In the genomic region with DNA sequence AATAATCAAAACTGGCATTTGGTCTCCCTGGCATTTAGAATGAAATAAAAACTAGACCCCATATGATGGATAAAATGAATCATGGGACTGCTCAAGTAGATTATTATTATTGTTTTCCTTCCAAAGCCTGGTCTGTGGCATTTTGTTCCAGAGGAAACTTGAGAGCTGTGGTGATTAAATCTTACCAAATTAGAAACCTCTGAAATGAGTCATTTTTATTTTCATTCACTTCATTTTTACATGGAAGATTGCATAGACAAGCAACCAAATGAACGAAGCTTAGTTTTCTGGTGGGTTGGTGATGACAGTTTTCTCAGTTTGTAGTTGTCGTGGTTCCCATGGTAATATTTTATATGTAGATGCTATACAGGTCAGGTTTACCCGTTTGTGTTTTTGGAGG, we compare ENCODE assay signal across 13 cellular contexts. TPM values are rescaled to one million over a fixed set of nuclear protein-coding genes. Genes with fewer than 3 reads are reported as not detected.
DNase-seq lines count a peak whose midpoint lies in the region; ATAC-seq and TF ChIP-seq lines count a peak whose summit lies in the region.
"Had no signal": no experiment of that assay in that cellular context is flagged by ENCODE, and none has a peak within 500 bp of the region (broad histone marks: within the 10 kb centered on the region; RNA-seq: fewer than 3 reads in every experiment).

No MANE protein-coding gene starts in this region.

- TF ChIP-seq CTCF in natural killer cell (IDR thresholded peaks at IDR 0.05), result no peak
- TF ChIP-seq CTCF in esophagus muscularis mucosa (IDR thresholded peaks at IDR 0.05), result no peak

- no peak for TF ChIP-seq POLR2A in esophagus muscularis mucosa (IDR thresholded peaks at IDR 0.05; ENCODE audit: low read depth)

- H3K27ac ChIP-seq in aorta (ENCODE audit: low read depth in 1 of 2, low read length in 2 of 2) (peak overlapping the region in 1 of 2 donors; percentile 67), esophagus muscularis mucosa (replicated peaks in 1 of 4) (no peak overlapping the region)
- H3K27ac ChIP-seq: SJCRH30, tibial nerve had no signal

- CTCF ChIA-PET in activated CD4-positive, alpha-beta T cell treated with anti-CD3 and anti-CD28 coated beads, Interleukin-2, amount 10 ng/mL, durations not matched to agents 7 days and 5 days (lab: Charles Lee), result interaction anchor here (0.7 kb wide), 1 partner anchor 14 kb away, joined by 3 read pairs; no protein-coding TSS in a partner anchor

- H3K4me3 Mint-ChIP-seq in natural killer cell treated with Interleukin-12 subunit alpha and Interleukin-12 subunit beta and Interleukin-15 and Interleukin-18, amount 100 ng/mL, for 72 hours, result peak overlapping the region; percentile 48
- no peak overlapping the region for H3K4me3 Mint-ChIP-seq in natural killer cell
- H3K4me3 Mint-ChIP-seq in activated CD4-positive, alpha-beta T cell treated with anti-CD3 and anti-CD28 coated beads, Interleukin-2, amount 10 ng/mL, durations not matched to agents 7 days and 5 days, result no peak overlapping the region
- H3K4me3 Mint-ChIP-seq: CD14-positive monocyte had no signal

- no peak overlapping the region for H3K4me3 ChIP-seq in aorta (ENCODE audit: low read length in 2 of 2)
- no peak overlapping the region for H3K4me3 ChIP-seq in esophagus muscularis mucosa
- H3K4me3 ChIP-seq: SJCRH30, tibial nerve had no signal

- peak overlapping the region; percentile 60 to 89 for H3K27ac Mint-ChIP-seq in natural killer cell treated with Interleukin-12 subunit alpha and Interleukin-12 subunit beta and Interleukin-15 and Interleukin-18, amount 100 ng/mL, for 72 hours
- H3K27ac Mint-ChIP-seq in natural killer cell, result peak overlapping the region in 1 of 2 donors; percentile 23
- no peak overlapping the region for H3K27ac Mint-ChIP-seq in activated CD4-positive, alpha-beta T cell treated with anti-CD3 and anti-CD28 coated beads, Interleukin-2, amount 10 ng/mL, durations not matched to agents 7 days and 5 days
- H3K27ac Mint-ChIP-seq: CD14-positive monocyte had no signal

- H3K4me1 Mint-ChIP-seq in natural killer cell treated with Interleukin-12 subunit alpha and Interleukin-12 subunit beta and Interleukin-15 and Interleukin-18, amount 100 ng/mL, for 72 hours (ENCODE audit: low read depth in 2 of 2), result peaks cover 53 to 60% of the 10 kb centered on the region in 2 donors
- H3K4me1 Mint-ChIP-seq in natural killer cell, result peaks cover 36 to 56% of the 10 kb centered on the region in 2 donors
- H3K4me1 Mint-ChIP-seq in activated CD4-positive, alpha-beta T cell treated with anti-CD3 and anti-CD28 coated beads, Interleukin-2, amount 10 ng/mL, durations not matched to agents 7 days and 5 days, result peaks cover 23% of the 10 kb centered on the region

- no peaks in the 10 kb centered on the region for H3K27me3 Mint-ChIP-seq in natural killer cell treated with Interleukin-12 subunit alpha and Interleukin-12 subunit beta and Interleukin-15 and Interleukin-18, amount 100 ng/mL, for 72 hours
- no peaks in the 10 kb centered on the region for H3K27me3 Mint-ChIP-seq in natural killer cell (ENCODE audit: low read depth in 2 of 2)
- no peaks in the 10 kb centered on the region for H3K27me3 Mint-ChIP-seq in activated CD4-positive, alpha-beta T cell treated with anti-CD3 and anti-CD28 coated beads, Interleukin-2, amount 10 ng/mL, durations not matched to agents 7 days and 5 days

- H3K9me3 Mint-ChIP-seq in natural killer cell treated with Interleukin-12 subunit alpha and Interleukin-12 subunit beta and Interleukin-15 and Interleukin-18, amount 100 ng/mL, for 72 hours, result no peaks in the 10 kb centered on the region
- no peaks in the 10 kb centered on the region for H3K9me3 Mint-ChIP-seq in natural killer cell
- H3K9me3 Mint-ChIP-seq in activated CD4-positive, alpha-beta T cell treated with anti-CD3 and anti-CD28 coated beads, Interleukin-2, amount 10 ng/mL, durations not matched to agents 7 days and 5 days, result peaks cover 7% of the 10 kb centered on the region

- intact Hi-C loops in natural killer cell (cut with micrococcal nuclease) (loop anchor here (10.0 kb wide), 1 partner anchor 194 kb away; no protein-coding TSS in a partner anchor), aorta (cut with DNase I) (loop anchor here in 1 of 2 donors (10.0 kb wide), 1 partner anchor 356 kb away; no protein-coding TSS in a partner anchor), esophagus muscularis mucosa (cut with DNase I) (no loop called here)

- H3K4me1 ChIP-seq in aorta (ENCODE audit: control insufficient read depth in 1 of 2, insufficient read depth in 2 of 2, low read length in 2 of 2) (peaks cover 7 to 9% of the 10 kb centered on the region in 2 donors), esophagus muscularis mucosa (peaks cover 25 to 41% (median 32%) of the 10 kb centered on the region in 4 donors)

- TF ChIP-seq EP300 in esophagus muscularis mucosa (IDR thresholded peaks at IDR 0.05), result no peak

- H3K9me3 ChIP-seq in aorta (ENCODE audit: control insufficient read depth, low read length) (no peaks in the 10 kb centered on the region), esophagus muscularis mucosa (no peaks in the 10 kb centered on the region)

- H3K36me3 Mint-ChIP-seq in natural killer cell treated with Interleukin-12 subunit alpha and Interleukin-12 subunit beta and Interleukin-15 and Interleukin-18, amount 100 ng/mL, for 72 hours, result peaks cover 5% of the 10 kb centered on the region
- no peaks in the 10 kb centered on the region for H3K36me3 Mint-ChIP-seq in natural killer cell
- peaks cover 14% of the 10 kb centered on the region for H3K36me3 Mint-ChIP-seq in activated CD4-positive, alpha-beta T cell treated with anti-CD3 and anti-CD28 coated beads, Interleukin-2, amount 10 ng/mL, durations not matched to agents 7 days and 5 days (ENCODE audit: low read depth)
- H3K36me3 Mint-ChIP-seq: CD14-positive monocyte had no signal

- WGBS in aorta, 2 donors, result 3 to 4% methylated on average over 3 of the region's 3 CpGs
- WGBS in esophagus muscularis mucosa, result 70% methylated on average over 3 of the region's 3 CpGs

- POLR2A ChIA-PET in activated CD4-positive, alpha-beta T cell treated with anti-CD3 and anti-CD28 coated beads, Interleukin-2, amount 10 ng/mL, durations not matched to agents 7 days and 5 days (lab: Charles Lee), result no interaction called here

- peak; percentile 55 to 80 for ATAC-seq in natural killer cell treated with Interleukin-12 subunit alpha and Interleukin-12 subunit beta and Interleukin-15 and Interleukin-18, amount 100 ng/mL, for 72 hours
- ATAC-seq in natural killer cell (no peak), HG03558 (IDR thresholded peaks at IDR 0.05; ENCODE audit: extremely low read depth, unreplicated experiment) (peak; percentile 45), aorta (ENCODE audit: low FRiP score) (peak; percentile 68)

- DNase-seq in natural killer cell treated with Interleukin-12 subunit alpha and Interleukin-12 subunit beta and Interleukin-15 and Interleukin-18, amount 100 ng/mL, for 72 hours (ENCODE audit: low spot score), result no peak
- DNase-seq in natural killer cell (no peak), dermis blood vessel endothelial cell (peak; percentile 59), aorta (no peak), esophagus muscularis mucosa (ENCODE audit: extremely low spot score) (no peak), NCI-H526 (lab: John Stamatoyannopoulos, UW) (no peak)
- DNase-seq in activated CD4-positive, alpha-beta T cell treated with anti-CD3 and anti-CD28 coated beads, Interleukin-2, amount 10 ng/mL, durations not matched to agents 7 days and 5 days, result no peak
- DNase-seq: Karpas-422, right cardiac atrium, SJCRH30 had no signal

- H3K27me3 ChIP-seq in aorta (ENCODE audit: control insufficient read depth in 1 of 2, insufficient read depth in 2 of 2, low read length in 1 of 2) (no peaks in the 10 kb centered on the region), esophagus muscularis mucosa (no peaks in the 10 kb centered on the region)
- H3K27me3 ChIP-seq: SJCRH30, tibial nerve had no signal

- H3K36me3 ChIP-seq in aorta (ENCODE audit: control insufficient read depth in 1 of 2, insufficient read depth in 2 of 2, low read length in 1 of 2) (no peaks in the 10 kb centered on the region), esophagus muscularis mucosa (no peaks in the 10 kb centered on the region)
- H3K36me3 ChIP-seq: SJCRH30, tibial nerve had no signal

RNA-seq across cellular contexts. Expression of a gene that starts 23.4 kb away (rescaled TPM):
- 100 to 1,000 TPM in 1 of 2 donors, 10 to 100 TPM in 1; 86.3 to 124 TPM for total RNA-seq in natural killer cell treated with Interleukin-12 subunit alpha and Interleukin-12 subunit beta and Interleukin-15 and Interleukin-18, amount 100 ng/mL, for 72 hours
- total RNA-seq in natural killer cell, result 10 to 100 TPM; 67.6 to 79.9 (median 75.3) TPM
- 264 and 271 TPM in 2 replicates for total RNA-seq in dermis blood vessel endothelial cell
- 100 to 1,000 TPM; 711 to 787 TPM for total RNA-seq in aorta
- 100 to 1,000 TPM; 382 to 528 TPM for polyA plus RNA-seq in aorta
- total RNA-seq in esophagus muscularis mucosa, result 100 to 1,000 TPM; 212 to 250 (median 227) TPM
- 10 to 100 TPM; 15.0 to 15.9 TPM for total RNA-seq in activated CD4-positive, alpha-beta T cell treated with anti-CD3 and anti-CD28 coated beads, Interleukin-2, amount 10 ng/mL, durations not matched to agents 7 days and 5 days

Comparison
In these comparisons a context has a peak if more than half of its experiments do, and no peak if none do; other contexts are left out.
1. ATAC-seq: peak in natural killer cell treated with Interleukin-12 subunit alpha and Interleukin-12 subunit beta and Interleukin-15 and Interleukin-18, amount 100 ng/mL, for 72 hours (2 of 2), HG03558 (single experiment) and aorta (single experiment); none in natural killer cell (0 of 3).
2. RNA of a gene that starts 23.4 kb away (total RNA-seq): 711 to 787 TPM in aorta, 264 to 271 TPM in dermis blood vessel endothelial cell, 212 to 250 TPM in esophagus muscularis mucosa, 86.3 to 124 TPM in natural killer cell treated with Interleukin-12 subunit alpha and Interleukin-12 subunit beta and Interleukin-15 and Interleukin-18, amount 100 ng/mL, for 72 hours and 67.6 to 79.9 TPM in natural killer cell; 15.0 to 15.9 TPM in activated CD4-positive, alpha-beta T cell treated with anti-CD3 and anti-CD28 coated beads, Interleukin-2, amount 10 ng/mL, durations not matched to agents 7 days and 5 days; every median in the first group is over 4 times any median in the second.